Comparison of ENCODE assay signal across 26 cellular contexts in genomic region chr10:4488924-4489323, GRCh38.
"Had no signal": no experiment of that assay in that cellular context is flagged by ENCODE, and none has a peak within 500 bp of the region (broad histone marks: within the 10 kb centered on the region; RNA-seq: fewer than 3 reads in every experiment).

No MANE protein-coding gene starts in this region.

- ATAC-seq: left cardiac atrium; lower lobe of right lung; right lobe of liver; stimulated activated memory B cell treated with anti-CD40 and anti-IgM and Interleukin-4, amounts not matched to agents 10 μg/mL and 1 μg/mL and 100 μg/mL, for 72 hours; upper lobe of right lung had no signal

- H3K36me3 Mint-ChIP-seq: immature natural killer cell; memory B cell; naive B cell; stimulated activated memory B cell treated with anti-CD40 and anti-IgM and Interleukin-4, amounts not matched to agents 10 μg/mL and 1 μg/mL and 100 μg/mL, for 72 hours had no signal

- H3K4me1 Mint-ChIP-seq: immature natural killer cell; memory B cell; naive B cell; nephron; stimulated activated memory B cell treated with anti-CD40 and anti-IgM and Interleukin-4, amounts not matched to agents 10 μg/mL and 1 μg/mL and 100 μg/mL, for 72 hours had no signal

- H3K4me3 Mint-ChIP-seq: immature natural killer cell; memory B cell; naive B cell; nephron; stimulated activated memory B cell treated with anti-CD40 and anti-IgM and Interleukin-4, amounts not matched to agents 10 μg/mL and 1 μg/mL and 100 μg/mL, for 72 hours; stimulated activated naive CD8-positive, alpha-beta T cell treated with anti-CD3 and anti-CD28 coated beads, Interleukin-15, Interleukin-2, amounts not matched to agents 100 ng/mL and 50 ng/mL, for 24 hours had no signal

- H3K9me3 Mint-ChIP-seq: immature natural killer cell; stimulated activated memory B cell treated with anti-CD40 and anti-IgM and Interleukin-4, amounts not matched to agents 10 μg/mL and 1 μg/mL and 100 μg/mL, for 72 hours; stimulated activated naive CD8-positive, alpha-beta T cell treated with anti-CD3 and anti-CD28 coated beads, Interleukin-15, Interleukin-2, amounts not matched to agents 100 ng/mL and 50 ng/mL, for 24 hours had no signal

- DNase-seq: cortex of kidney; dorsolateral prefrontal cortex; effector CD8-positive, alpha-beta T cell; glutamatergic neuron; immature natural killer cell; left cardiac atrium; left ventricle myocardium inferior; lower lobe of right lung; midbrain; naive B cell; retina; right lobe of liver; spleen; stimulated activated CD4-positive, alpha-beta T cell treated with anti-CD3 and anti-CD28 coated beads, Interleukin-15, amount 100 ng/mL, for 24 hours; stimulated activated CD4-positive, alpha-beta T cell treated with anti-CD3 and anti-CD28 coated beads, Interleukin-1b, Interleukin-23, amount 100 ng/mL, for 48 hours; stimulated activated CD4-positive, alpha-beta T cell treated with anti-CD3 and anti-CD28 coated beads, Interleukin-4, amount 100 ng/mL, for 24 hours; testis; upper lobe of right lung had no signal

- H3K36me3 ChIP-seq: left ventricle myocardium inferior, lower lobe of right lung, prostate gland, right lobe of liver, spleen, tibial nerve, upper lobe of right lung, vagina had no signal

- H3K27me3 ChIP-seq: right lobe of liver, spleen, testis, tibial nerve, upper lobe of right lung, vagina had no signal

- H3K27ac Mint-ChIP-seq: immature natural killer cell; memory B cell; stimulated activated memory B cell treated with anti-CD40 and anti-IgM and Interleukin-4, amounts not matched to agents 10 μg/mL and 1 μg/mL and 100 μg/mL, for 72 hours; stimulated activated naive CD8-positive, alpha-beta T cell treated with anti-CD3 and anti-CD28 coated beads, Interleukin-15, Interleukin-2, amounts not matched to agents 100 ng/mL and 50 ng/mL, for 24 hours had no signal

- H3K27ac ChIP-seq: dorsolateral prefrontal cortex, left ventricle myocardium inferior, lower lobe of right lung, parathyroid adenoma, prostate gland, right lobe of liver, spleen, testis, tibial nerve, upper lobe of right lung, vagina had no signal

- H3K4me3 ChIP-seq: dorsolateral prefrontal cortex, left ventricle myocardium inferior, lower lobe of right lung, prostate gland, right lobe of liver, spleen, testis, tibial nerve, upper lobe of right lung, vagina had no signal
